In genomic region chr12:96425973-96426372, GRCh38 we compare ENCODE assay signal across 11 cellular contexts. TPM values are rescaled to one million over a fixed set of nuclear protein-coding genes. Genes with fewer than 3 reads are reported as not detected.
A peak's percentile ranks its signal among the peaks of the same experiment; 100 is the strongest.
DNase-seq lines count a peak whose midpoint lies in the region; ATAC-seq and TF ChIP-seq lines count a peak whose summit lies in the region.
"Had no signal": no experiment of that assay in that cellular context is flagged by ENCODE, and none has a peak within 500 bp of the region (broad histone marks: within the 10 kb centered on the region; RNA-seq: fewer than 3 reads in every experiment).

No MANE protein-coding gene starts in this region.

- TF ChIP-seq CTCF in OCI-LY7 (conservative IDR thresholded peaks at IDR 0.05; ENCODE audit: low read length) (no peak), choroid plexus epithelial cell (conservative IDR thresholded peaks at IDR 0.05; ENCODE audit: low read depth, low read length) (no peak), coronary artery (IDR thresholded peaks at IDR 0.05) (no peak)

- H3K9ac ChIP-seq in skeletal muscle satellite cell (ENCODE audit: low read depth, low read length), result peak overlapping the region; percentile 84

- peak overlapping the region; percentile 77 for H3K27ac Mint-ChIP-seq in activated CD4-positive, alpha-beta T cell treated with anti-CD3 and anti-CD28 coated beads, Interleukin-2, amount 10 ng/mL, durations not matched to agents 24 days and 14 days

- no peak for DNase-seq in activated CD4-positive, alpha-beta T cell treated with anti-CD3 and anti-CD28 coated beads, Interleukin-2, amount 10 ng/mL, durations not matched to agents 24 days and 14 days
- no peak for DNase-seq in activated CD4-positive, alpha-beta T cell treated with anti-CD3 and anti-CD28 coated beads for 1 hour
- DNase-seq in OCI-LY7 (ENCODE audit: low spot score), result no peak
- peak; percentile 83 for DNase-seq in choroid plexus epithelial cell (ENCODE audit: low read depth)
- DNase-seq in coronary artery (ENCODE audit: low spot score), result no peak
- no peak for DNase-seq in left cardiac atrium
- DNase-seq: NCI-H510A, retina had no signal

- H3K4me3 Mint-ChIP-seq in activated CD4-positive, alpha-beta T cell treated with anti-CD3 and anti-CD28 coated beads, Interleukin-2, amount 10 ng/mL, durations not matched to agents 24 days and 14 days, result peak overlapping the region; percentile 43

- H3K27me3 Mint-ChIP-seq in activated CD4-positive, alpha-beta T cell treated with anti-CD3 and anti-CD28 coated beads, Interleukin-2, amount 10 ng/mL, durations not matched to agents 24 days and 14 days, result no peaks in the 10 kb centered on the region

- H3K36me3 ChIP-seq in OCI-LY7 (ENCODE audit: insufficient read depth, low read length) (no peaks in the 10 kb centered on the region), skeletal muscle satellite cell (ENCODE audit: insufficient read depth, low read length) (no peaks in the 10 kb centered on the region)

- H3K27ac ChIP-seq in OCI-LY7 (ENCODE audit: low read depth, low read length, poor library complexity, severe bottlenecking), result no peak overlapping the region
- H3K27ac ChIP-seq in coronary artery, result no peak overlapping the region

- H3K9me3 ChIP-seq in OCI-LY7 (ENCODE audit: low read length), result no peaks in the 10 kb centered on the region
- no peaks in the 10 kb centered on the region for H3K9me3 ChIP-seq in skeletal muscle satellite cell (replicated peaks; ENCODE audit: low read length)

- intact Hi-C loops in activated CD4-positive, alpha-beta T cell treated with anti-CD3 and anti-CD28 coated beads, Interleukin-2, amount 10 ng/mL, durations not matched to agents 24 days and 14 days (cut with micrococcal nuclease), result loop anchor here (1.0 to 5.0 kb wide), 7 partner anchors 8 to 379 kb away; no protein-coding TSS in a partner anchor
- intact Hi-C loops in OCI-LY7 (cut with micrococcal nuclease; ENCODE audit: unreplicated experiment), result no loop called here
- intact Hi-C loops in left cardiac atrium (cut with DNase I), result no loop called here

- H4K20me1 ChIP-seq in OCI-LY7 (ENCODE audit: insufficient read depth, low read length), result no peaks in the 10 kb centered on the region

- CTCF ChIA-PET in OCI-LY7 (lab: Charles Lee; ENCODE audit: unreplicated experiment), result no interaction called here

- no peaks in the 10 kb centered on the region for H3K36me3 Mint-ChIP-seq in activated CD4-positive, alpha-beta T cell treated with anti-CD3 and anti-CD28 coated beads, Interleukin-2, amount 10 ng/mL, durations not matched to agents 24 days and 14 days (ENCODE audit: low read depth)

- no peak overlapping the region for H3K4me2 ChIP-seq in OCI-LY7 (ENCODE audit: low read length)
- peak overlapping the region; percentile 74 for H3K4me2 ChIP-seq in skeletal muscle satellite cell (ENCODE audit: low read length)

- H3K4me3 ChIP-seq in OCI-LY7 (ENCODE audit: low read depth, low read length, poor library complexity, severe bottlenecking), result no peak overlapping the region
- H3K4me3 ChIP-seq in choroid plexus epithelial cell (ENCODE audit: low read depth, low read length), result no peak overlapping the region
- H3K4me3 ChIP-seq in skeletal muscle satellite cell (ENCODE audit: low read length), result peak overlapping the region; percentile 13
- no peak overlapping the region for H3K4me3 ChIP-seq in coronary artery
- H3K4me3 ChIP-seq: lung had no signal

- H3K79me2 ChIP-seq in OCI-LY7 (ENCODE audit: insufficient read depth, low read depth, low read length), result no peaks in the 10 kb centered on the region

- BruUV-seq in OCI-LY7 (replicated peaks; lab: Mats Ljungman, UMichigan), result no TSS peak

- H3K4me1 Mint-ChIP-seq in activated CD4-positive, alpha-beta T cell treated with anti-CD3 and anti-CD28 coated beads, Interleukin-2, amount 10 ng/mL, durations not matched to agents 24 days and 14 days, result peaks cover 45% of the 10 kb centered on the region

- no peaks in the 10 kb centered on the region for H3K27me3 ChIP-seq in skeletal muscle satellite cell (ENCODE audit: control insufficient read depth, insufficient read depth, low read length)

- 0 out of 2 replicates have a peak overlapping the region, but pooled peaks have one; percentile 32 for H2AFZ ChIP-seq in OCI-LY7 (ENCODE audit: low read length)

- POLR2A ChIA-PET in OCI-LY7 (lab: Charles Lee), result interaction anchor here (0.6 kb wide), 2 partner anchors 25 to 44 kb away, joined by 3 read pairs; no protein-coding TSS in a partner anchor

- H3K9me2 ChIP-seq in OCI-LY7 (ENCODE audit: insufficient read depth, low read length), result no peaks in the 10 kb centered on the region

- no peaks in the 10 kb centered on the region for H3K4me1 ChIP-seq in OCI-LY7 (ENCODE audit: insufficient read depth, low read length, poor library complexity, severe bottlenecking)
- peaks cover 52% of the 10 kb centered on the region for H3K4me1 ChIP-seq in skeletal muscle satellite cell (ENCODE audit: control insufficient read depth, insufficient read depth, low read length)

- H3K9me3 Mint-ChIP-seq in activated CD4-positive, alpha-beta T cell treated with anti-CD3 and anti-CD28 coated beads, Interleukin-2, amount 10 ng/mL, durations not matched to agents 24 days and 14 days, result no peaks in the 10 kb centered on the region

- ATAC-seq in HG03280 (IDR thresholded peaks at IDR 0.05; ENCODE audit: unreplicated experiment) (no peak), left cardiac atrium (no peak)

RNA-seq across cellular contexts. Expression of gene CDK17, which starts 25.7 kb away (rescaled TPM):
- total RNA-seq in activated CD4-positive, alpha-beta T cell treated with anti-CD3 and anti-CD28 coated beads, Interleukin-2, amount 10 ng/mL, durations not matched to agents 24 days and 14 days, result 28.0 and 30.5 TPM in 2 replicates
- 34.5 and 36.3 TPM in 2 replicates for total RNA-seq in OCI-LY7 (2014; rRNA removed; shearing (Covaris generic))
- total RNA-seq in OCI-LY7 (2022) (42.1 and 43.4 TPM in 2 replicates), left cardiac atrium (10 to 100 TPM; 17.0 to 35.6 TPM)
- 48.3 and 56.0 TPM in 2 replicates for total RNA-seq in skeletal muscle satellite cell (2012; rRNA removed)
